Comparison of ENCODE assay signal across 1 cellular context in genomic region chr19:7871280-7871529, GRCh38.
TF ChIP-seq lines count a peak whose summit lies in the region.

No MANE protein-coding gene starts in this region.

TF ChIP-seq in H1, 55 proteins besides CTCF, POLR2A, EP300 and RAD21:
- TF ChIP-seq CREB1 (IDR thresholded peaks at IDR 0.05), result no peak
- TF ChIP-seq SRF (IDR thresholded peaks at IDR 0.05; ENCODE audit: low read depth, low read length), result no peak
- TF ChIP-seq SP2 (IDR thresholded peaks at IDR 0.05; ENCODE audit: low read length), result no peak
- TF ChIP-seq TAF7 (optimal IDR thresholded peaks at IDR 0.05; ENCODE audit: borderline replicate concordance, low read depth, low read length), result no peak
- TF ChIP-seq KDM1A (IDR thresholded peaks at IDR 0.05; ENCODE audit: borderline replicate concordance, low read length), result no peak
- no peak for TF ChIP-seq TCF12 (IDR thresholded peaks at IDR 0.05; ENCODE audit: low read depth, low read length)
- TF ChIP-seq, protein P1, sequence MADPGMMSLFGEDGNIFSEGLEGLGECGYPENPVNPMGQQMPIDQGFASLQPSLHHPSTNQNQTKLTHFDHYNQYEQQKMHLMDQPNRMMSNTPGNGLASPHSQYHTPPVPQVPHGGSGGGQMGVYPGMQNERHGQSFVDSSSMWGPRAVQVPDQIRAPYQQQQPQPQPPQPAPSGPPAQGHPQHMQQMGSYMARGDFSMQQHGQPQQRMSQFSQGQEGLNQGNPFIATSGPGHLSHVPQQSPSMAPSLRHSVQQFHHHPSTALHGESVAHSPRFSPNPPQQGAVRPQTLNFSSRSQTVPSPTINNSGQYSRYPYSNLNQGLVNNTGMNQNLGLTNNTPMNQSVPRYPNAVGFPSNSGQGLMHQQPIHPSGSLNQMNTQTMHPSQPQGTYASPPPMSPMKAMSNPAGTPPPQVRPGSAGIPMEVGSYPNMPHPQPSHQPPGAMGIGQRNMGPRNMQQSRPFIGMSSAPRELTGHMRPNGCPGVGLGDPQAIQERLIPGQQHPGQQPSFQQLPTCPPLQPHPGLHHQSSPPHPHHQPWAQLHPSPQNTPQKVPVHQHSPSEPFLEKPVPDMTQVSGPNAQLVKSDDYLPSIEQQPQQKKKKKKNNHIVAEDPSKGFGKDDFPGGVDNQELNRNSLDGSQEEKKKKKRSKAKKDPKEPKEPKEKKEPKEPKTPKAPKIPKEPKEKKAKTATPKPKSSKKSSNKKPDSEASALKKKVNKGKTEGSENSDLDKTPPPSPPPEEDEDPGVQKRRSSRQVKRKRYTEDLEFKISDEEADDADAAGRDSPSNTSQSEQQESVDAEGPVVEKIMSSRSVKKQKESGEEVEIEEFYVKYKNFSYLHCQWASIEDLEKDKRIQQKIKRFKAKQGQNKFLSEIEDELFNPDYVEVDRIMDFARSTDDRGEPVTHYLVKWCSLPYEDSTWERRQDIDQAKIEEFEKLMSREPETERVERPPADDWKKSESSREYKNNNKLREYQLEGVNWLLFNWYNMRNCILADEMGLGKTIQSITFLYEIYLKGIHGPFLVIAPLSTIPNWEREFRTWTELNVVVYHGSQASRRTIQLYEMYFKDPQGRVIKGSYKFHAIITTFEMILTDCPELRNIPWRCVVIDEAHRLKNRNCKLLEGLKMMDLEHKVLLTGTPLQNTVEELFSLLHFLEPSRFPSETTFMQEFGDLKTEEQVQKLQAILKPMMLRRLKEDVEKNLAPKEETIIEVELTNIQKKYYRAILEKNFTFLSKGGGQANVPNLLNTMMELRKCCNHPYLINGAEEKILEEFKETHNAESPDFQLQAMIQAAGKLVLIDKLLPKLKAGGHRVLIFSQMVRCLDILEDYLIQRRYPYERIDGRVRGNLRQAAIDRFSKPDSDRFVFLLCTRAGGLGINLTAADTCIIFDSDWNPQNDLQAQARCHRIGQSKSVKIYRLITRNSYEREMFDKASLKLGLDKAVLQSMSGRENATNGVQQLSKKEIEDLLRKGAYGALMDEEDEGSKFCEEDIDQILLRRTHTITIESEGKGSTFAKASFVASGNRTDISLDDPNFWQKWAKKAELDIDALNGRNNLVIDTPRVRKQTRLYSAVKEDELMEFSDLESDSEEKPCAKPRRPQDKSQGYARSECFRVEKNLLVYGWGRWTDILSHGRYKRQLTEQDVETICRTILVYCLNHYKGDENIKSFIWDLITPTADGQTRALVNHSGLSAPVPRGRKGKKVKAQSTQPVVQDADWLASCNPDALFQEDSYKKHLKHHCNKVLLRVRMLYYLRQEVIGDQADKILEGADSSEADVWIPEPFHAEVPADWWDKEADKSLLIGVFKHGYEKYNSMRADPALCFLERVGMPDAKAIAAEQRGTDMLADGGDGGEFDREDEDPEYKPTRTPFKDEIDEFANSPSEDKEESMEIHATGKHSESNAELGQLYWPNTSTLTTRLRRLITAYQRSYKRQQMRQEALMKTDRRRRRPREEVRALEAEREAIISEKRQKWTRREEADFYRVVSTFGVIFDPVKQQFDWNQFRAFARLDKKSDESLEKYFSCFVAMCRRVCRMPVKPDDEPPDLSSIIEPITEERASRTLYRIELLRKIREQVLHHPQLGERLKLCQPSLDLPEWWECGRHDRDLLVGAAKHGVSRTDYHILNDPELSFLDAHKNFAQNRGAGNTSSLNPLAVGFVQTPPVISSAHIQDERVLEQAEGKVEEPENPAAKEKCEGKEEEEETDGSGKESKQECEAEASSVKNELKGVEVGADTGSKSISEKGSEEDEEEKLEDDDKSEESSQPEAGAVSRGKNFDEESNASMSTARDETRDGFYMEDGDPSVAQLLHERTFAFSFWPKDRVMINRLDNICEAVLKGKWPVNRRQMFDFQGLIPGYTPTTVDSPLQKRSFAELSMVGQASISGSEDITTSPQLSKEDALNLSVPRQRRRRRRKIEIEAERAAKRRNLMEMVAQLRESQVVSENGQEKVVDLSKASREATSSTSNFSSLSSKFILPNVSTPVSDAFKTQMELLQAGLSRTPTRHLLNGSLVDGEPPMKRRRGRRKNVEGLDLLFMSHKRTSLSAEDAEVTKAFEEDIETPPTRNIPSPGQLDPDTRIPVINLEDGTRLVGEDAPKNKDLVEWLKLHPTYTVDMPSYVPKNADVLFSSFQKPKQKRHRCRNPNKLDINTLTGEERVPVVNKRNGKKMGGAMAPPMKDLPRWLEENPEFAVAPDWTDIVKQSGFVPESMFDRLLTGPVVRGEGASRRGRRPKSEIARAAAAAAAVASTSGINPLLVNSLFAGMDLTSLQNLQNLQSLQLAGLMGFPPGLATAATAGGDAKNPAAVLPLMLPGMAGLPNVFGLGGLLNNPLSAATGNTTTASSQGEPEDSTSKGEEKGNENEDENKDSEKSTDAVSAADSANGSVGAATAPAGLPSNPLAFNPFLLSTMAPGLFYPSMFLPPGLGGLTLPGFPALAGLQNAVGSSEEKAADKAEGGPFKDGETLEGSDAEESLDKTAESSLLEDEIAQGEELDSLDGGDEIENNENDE (IDR thresholded peaks at IDR 0.05; ENCODE audit: insufficient replicate concordance, low read length), result no peak
- no peak for TF ChIP-seq KDM5A (IDR thresholded peaks at IDR 0.05; ENCODE audit: low read length)
- no peak for TF ChIP-seq RXRA (IDR thresholded peaks at IDR 0.05; ENCODE audit: insufficient read depth, low read depth, low read length)
- TF ChIP-seq RFX5 (IDR thresholded peaks at IDR 0.05; ENCODE audit: borderline replicate concordance, low read depth, low read length), result no peak
- TF ChIP-seq ASH2L (IDR thresholded peaks at IDR 0.05; ENCODE audit: low read length), result no peak
- no peak for TF ChIP-seq BACH1 (IDR thresholded peaks at IDR 0.05; ENCODE audit: low read length)
- TF ChIP-seq, protein P2, sequence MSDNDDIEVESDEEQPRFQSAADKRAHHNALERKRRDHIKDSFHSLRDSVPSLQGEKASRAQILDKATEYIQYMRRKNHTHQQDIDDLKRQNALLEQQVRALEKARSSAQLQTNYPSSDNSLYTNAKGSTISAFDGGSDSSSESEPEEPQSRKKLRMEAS (IDR thresholded peaks at IDR 0.05), result no peak
